In the genomic region with DNA sequence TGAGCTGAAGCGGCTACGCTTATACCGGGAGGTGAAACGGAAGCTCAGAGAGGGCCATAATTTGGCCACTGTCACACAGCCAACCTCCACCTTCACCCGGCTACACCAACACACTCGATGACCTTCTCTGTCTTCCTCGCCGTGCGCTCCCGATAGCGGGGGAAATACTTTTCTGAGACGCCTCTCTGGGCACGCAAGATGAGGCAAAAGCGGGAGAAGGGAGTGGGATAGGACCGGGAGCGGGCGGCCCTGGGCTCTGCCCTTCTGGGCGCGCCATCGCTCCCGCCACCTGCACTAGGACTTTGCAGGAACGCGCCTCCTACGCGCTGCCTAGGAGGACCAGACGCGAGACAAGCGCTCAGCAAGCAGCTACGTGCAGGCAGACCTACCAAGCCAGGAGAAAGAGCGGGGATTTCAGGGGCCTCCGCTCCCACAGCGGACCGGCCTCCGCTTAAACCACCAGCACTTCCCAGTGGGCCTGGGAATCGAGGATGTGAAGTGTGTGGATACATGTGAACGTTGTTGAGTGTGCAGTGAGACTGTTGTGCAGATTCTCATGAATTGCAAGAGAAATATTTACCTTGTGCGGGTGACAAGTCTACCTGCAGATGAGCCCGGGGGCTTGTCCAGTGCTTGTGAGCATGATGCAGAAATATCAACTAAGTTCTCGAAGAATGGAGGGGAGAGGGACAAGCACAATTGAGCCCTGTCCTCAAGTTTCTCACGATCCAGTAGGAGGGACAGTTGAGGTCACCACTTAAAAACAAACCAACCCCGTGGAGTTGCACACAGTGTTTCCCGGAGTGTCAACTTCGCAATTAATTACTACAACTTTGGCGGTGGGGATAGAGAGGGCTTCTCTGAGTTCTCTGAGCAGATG, we compare ENCODE assay signal across 10 cellular contexts. TPM values are rescaled to one million over a fixed set of nuclear protein-coding genes. Genes with fewer than 3 reads are reported as not detected.
A peak's percentile ranks its signal among the peaks of the same experiment; 100 is the strongest.
DNase-seq lines count a peak whose midpoint lies in the region; ATAC-seq, FAIRE-seq and TF ChIP-seq lines count a peak whose summit lies in the region.
"Had no signal": no experiment of that assay in that cellular context is flagged by ENCODE, and none has a peak within 500 bp of the region (broad histone marks: within the 10 kb centered on the region; RNA-seq: fewer than 3 reads in every experiment).

No MANE protein-coding gene starts in this region.

- H3K9me3 Mint-ChIP-seq in T-helper 2 cell treated with Interferon-gamma antibody and Interleukin-4, amounts not matched to agents 5 μg/mL and 100 μg/mL, for 36 hours = no peaks in the 10 kb centered on the region
- H3K9me3 Mint-ChIP-seq in activated naive CD8-positive, alpha-beta T cell treated with anti-CD3 and anti-CD28 coated beads, Interleukin-2, amount 50 U/mL, for 24 hours = no peaks in the 10 kb centered on the region
- no peaks in the 10 kb centered on the region for H3K9me3 Mint-ChIP-seq in stimulated activated memory B cell treated with anti-CD40 and anti-IgM and Interleukin-4, amounts not matched to agents 10 μg/mL and 1 μg/mL and 100 μg/mL, for 72 hours
- H3K9me3 Mint-ChIP-seq: effector memory CD8-positive, alpha-beta T cell had no signal

- no peak for FAIRE-seq in GM12892 (lab: Jason Lieb, UNC)

- H3K4me3 Mint-ChIP-seq in T-helper 2 cell treated with Interferon-gamma antibody and Interleukin-4, amounts not matched to agents 5 μg/mL and 100 μg/mL, for 36 hours = peak overlapping the region; percentile 25
- peak overlapping the region; percentile 40 for H3K4me3 Mint-ChIP-seq in activated naive CD8-positive, alpha-beta T cell treated with anti-CD3 and anti-CD28 coated beads, Interleukin-2, amount 50 U/mL, for 24 hours
- H3K4me3 Mint-ChIP-seq in stimulated activated memory B cell treated with anti-CD40 and anti-IgM and Interleukin-4, amounts not matched to agents 10 μg/mL and 1 μg/mL and 100 μg/mL, for 72 hours = peak overlapping the region; percentile 45

- TF ChIP-seq POLR2A in GM12892 (IDR thresholded peaks at IDR 0.05; ENCODE audit: low read depth, low read length) = no peak

- H3K36me3 Mint-ChIP-seq in T-helper 2 cell treated with Interferon-gamma antibody and Interleukin-4, amounts not matched to agents 5 μg/mL and 100 μg/mL, for 36 hours (ENCODE audit: low read depth) = no peaks in the 10 kb centered on the region
- no peaks in the 10 kb centered on the region for H3K36me3 Mint-ChIP-seq in activated naive CD8-positive, alpha-beta T cell treated with anti-CD3 and anti-CD28 coated beads, Interleukin-2, amount 50 U/mL, for 24 hours (ENCODE audit: low read depth)
- H3K36me3 Mint-ChIP-seq in stimulated activated memory B cell treated with anti-CD40 and anti-IgM and Interleukin-4, amounts not matched to agents 10 μg/mL and 1 μg/mL and 100 μg/mL, for 72 hours = no peaks in the 10 kb centered on the region

- DNase-seq in T-helper 2 cell treated with Interferon-gamma antibody and Interleukin-4, amounts not matched to agents 5 μg/mL and 100 μg/mL, for 36 hours (ENCODE audit: low spot score) = no peak
- no peak for DNase-seq in T-helper 2 cell
- no peak for DNase-seq in activated naive CD8-positive, alpha-beta T cell treated with anti-CD3 and anti-CD28 coated beads, Interleukin-2, amount 50 U/mL, for 24 hours
- no peak for DNase-seq in NCI-H2081 (lab: John Stamatoyannopoulos, UW)
- DNase-seq in NCI-H446 (lab: John Stamatoyannopoulos, UW) = no peak
- no peak for DNase-seq in GM12892 (ENCODE audit: insufficient read length)
- DNase-seq: effector memory CD8-positive, alpha-beta T cell had no signal

- H3K9me3 ChIP-seq in iPS-18c (ENCODE audit: control insufficient read depth, insufficient read depth, low read length) = peaks cover 4% of the 10 kb centered on the region
- H3K9me3 ChIP-seq: BLaER1 treated with 17β-estradiol and CSF1 and Interleukin-3, amounts not matched to agents 10 nM and 100 nM had no signal

- peaks cover 9% of the 10 kb centered on the region for H3K4me1 Mint-ChIP-seq in T-helper 2 cell treated with Interferon-gamma antibody and Interleukin-4, amounts not matched to agents 5 μg/mL and 100 μg/mL, for 36 hours (ENCODE audit: low read depth)
- H3K4me1 Mint-ChIP-seq in activated naive CD8-positive, alpha-beta T cell treated with anti-CD3 and anti-CD28 coated beads, Interleukin-2, amount 50 U/mL, for 24 hours = peaks cover 29% of the 10 kb centered on the region
- H3K4me1 Mint-ChIP-seq in stimulated activated memory B cell treated with anti-CD40 and anti-IgM and Interleukin-4, amounts not matched to agents 10 μg/mL and 1 μg/mL and 100 μg/mL, for 72 hours = peaks cover 47% of the 10 kb centered on the region

- peak overlapping the region; percentile 41; the same call in 1 of the 2 replicates for H3K4me3 ChIP-seq in iPS-18c (ENCODE audit: insufficient read depth, low read depth, low read length)

- ATAC-seq in activated naive CD8-positive, alpha-beta T cell treated with anti-CD3 and anti-CD28 coated beads, Interleukin-2, amount 50 U/mL, for 24 hours = no peak
- no peak for ATAC-seq in stimulated activated memory B cell treated with anti-CD40 and anti-IgM and Interleukin-4, amounts not matched to agents 10 μg/mL and 1 μg/mL and 100 μg/mL, for 72 hours
- ATAC-seq: effector memory CD8-positive, alpha-beta T cell had no signal

- no peak overlapping the region for H3K27ac Mint-ChIP-seq in T-helper 2 cell treated with Interferon-gamma antibody and Interleukin-4, amounts not matched to agents 5 μg/mL and 100 μg/mL, for 36 hours
- H3K27ac Mint-ChIP-seq in activated naive CD8-positive, alpha-beta T cell treated with anti-CD3 and anti-CD28 coated beads, Interleukin-2, amount 50 U/mL, for 24 hours = no peak overlapping the region
- no peak overlapping the region for H3K27ac Mint-ChIP-seq in stimulated activated memory B cell treated with anti-CD40 and anti-IgM and Interleukin-4, amounts not matched to agents 10 μg/mL and 1 μg/mL and 100 μg/mL, for 72 hours
- H3K27ac Mint-ChIP-seq: effector memory CD8-positive, alpha-beta T cell had no signal

- peaks cover 83% of the 10 kb centered on the region for H3K27me3 Mint-ChIP-seq in T-helper 2 cell treated with Interferon-gamma antibody and Interleukin-4, amounts not matched to agents 5 μg/mL and 100 μg/mL, for 36 hours (ENCODE audit: low read depth)
- H3K27me3 Mint-ChIP-seq in activated naive CD8-positive, alpha-beta T cell treated with anti-CD3 and anti-CD28 coated beads, Interleukin-2, amount 50 U/mL, for 24 hours = peaks cover 79% of the 10 kb centered on the region
- H3K27me3 Mint-ChIP-seq in stimulated activated memory B cell treated with anti-CD40 and anti-IgM and Interleukin-4, amounts not matched to agents 10 μg/mL and 1 μg/mL and 100 μg/mL, for 72 hours = peaks cover 96% of the 10 kb centered on the region

RNA-seq across cellular contexts. Expression of gene SIX3, which starts 11.5 kb away (rescaled TPM):
- not detected for polyA plus RNA-seq in GM12892 (2012; ENCODE audit: missing spikeins)

RNA-seq across cellular contexts. Expression of gene SIX2, which starts 56.2 kb away (rescaled TPM):
- not detected for polyA plus RNA-seq in GM12892 (2012; ENCODE audit: missing spikeins)
